Comparison of ENCODE assay signal across 18 cellular contexts in genomic region chr1:198333744-198334143, GRCh38.
DNase-seq lines count a peak whose midpoint lies in the region; ATAC-seq and TF ChIP-seq lines count a peak whose summit lies in the region.
"Had no signal": no experiment of that assay in that cellular context is flagged by ENCODE, and none has a peak within 500 bp of the region (broad histone marks: within the 10 kb centered on the region; RNA-seq: fewer than 3 reads in every experiment).

No MANE protein-coding gene starts in this region.

- H2BK5ac ChIP-seq in IMR-90 (ENCODE audit: low read depth, low read length, poor library complexity, severe bottlenecking): no peak overlapping the region

- H3K36me3 Mint-ChIP-seq in naive thymus-derived CD8-positive, alpha-beta T cell: peaks cover 0 to 6% (median 0%) of the 10 kb centered on the region in 3 donors
- H3K36me3 Mint-ChIP-seq: activated naive CD4-positive, alpha-beta T cell treated with anti-CD3 and anti-CD28 coated beads, Interleukin-2, amount 50 U/mL, for 72 hours had no signal

- H3K4me2 ChIP-seq in IMR-90 (ENCODE audit: low read depth, low read length): no peak overlapping the region

- H2BK120ac ChIP-seq in IMR-90 (ENCODE audit: low read depth, low read length): no peak overlapping the region

- TF ChIP-seq CTCF in IMR-90 (conservative IDR thresholded peaks at IDR 0.05; ENCODE audit: low read depth, low read length): no peak

- no peak overlapping the region for H2BK15ac ChIP-seq in IMR-90 (ENCODE audit: low read depth, low read length)

- no peaks in the 10 kb centered on the region for H3K9me1 ChIP-seq in IMR-90 (ENCODE audit: insufficient read depth, low read length)

- in situ Hi-C loops in ACHN (cut with HindIII; ENCODE audit: low pct_ligation_motif_present, low pct_unique_long_range_greater_than_20kb, low sequenced_read_pairs) (no loop called here), IMR-90 (cut with MboI; ENCODE audit: low sequenced_read_pairs) (no loop called here)

- no peak overlapping the region for H2BK20ac ChIP-seq in IMR-90 (ENCODE audit: low read depth, low read length)

- no peaks in the 10 kb centered on the region for H3K9me3 ChIP-seq in IMR-90 (ENCODE audit: control insufficient read depth, insufficient read depth, low read length)
- H3K9me3 ChIP-seq: SJSA1 had no signal

- dilution Hi-C loops in IMR-90 (cut with HindIII; ENCODE audit: low sequenced_read_pairs, unreplicated experiment): no loop called here

- H3K27ac ChIP-seq in IMR-90 (ENCODE audit: insufficient read depth, low read length): no peak overlapping the region
- H3K27ac ChIP-seq: brain microvascular endothelial cell, spleen had no signal

- H3K18ac ChIP-seq in IMR-90 (ENCODE audit: low read depth, low read length): no peak overlapping the region

- TF ChIP-seq POLR2A in IMR-90 (IDR thresholded peaks at IDR 0.05; ENCODE audit: low read depth, low read length): no peak

- DNase-seq in ACHN (peak; percentile 39), IMR-90 (peak; percentile 67), astrocyte of the hippocampus (ENCODE audit: low read depth, low spot score) (peak; percentile 15), glomerular visceral epithelial cell (ENCODE audit: extremely low spot score) (peak; percentile 9), COR-L47 (lab: John Stamatoyannopoulos, UW) (no peak), GF-D8 (lab: John Stamatoyannopoulos, UW) (no peak)
- no peak for DNase-seq in naive thymus-derived CD8-positive, alpha-beta T cell
- DNase-seq: brain microvascular endothelial cell; CD4-positive, alpha-beta T cell; dermis blood vessel endothelial cell; DMS79; NCI-H1105; NCI-H526 treated with DMSO at 0.1 percent for 48 hours; spleen; stimulated activated CD4-positive, alpha-beta T cell treated with anti-CD3 and anti-CD28 coated beads, Interleukin-4, amount 100 ng/mL, for 4 hours had no signal

- BruUV-seq in IMR-90 (replicated peaks; lab: Mats Ljungman, UMichigan): no TSS peak

- no peaks in the 10 kb centered on the region for H3K36me3 ChIP-seq in IMR-90 (ENCODE audit: control insufficient read depth, insufficient read depth, low read length)
- H3K36me3 ChIP-seq: brain microvascular endothelial cell, SJSA1, spleen had no signal

- no peak overlapping the region for H3K4me3 ChIP-seq in IMR-90 (ENCODE audit: insufficient read depth, low read depth, low read length)
- H3K4me3 ChIP-seq: SJSA1, spleen had no signal

- H3K27me3 ChIP-seq in IMR-90 (ENCODE audit: control insufficient read depth, insufficient read depth, low read length): no peaks in the 10 kb centered on the region
- H3K27me3 ChIP-seq: brain microvascular endothelial cell, SJSA1, spleen had no signal

- intact Hi-C loops in IMR-90 (cut with micrococcal nuclease): no loop called here

- no peak overlapping the region for H3K14ac ChIP-seq in IMR-90 (replicated peaks; ENCODE audit: low read depth, low read length)

- H4K8ac ChIP-seq in IMR-90 (ENCODE audit: low read depth in 2 of 2, low read length in 2 of 2): no peak overlapping the region

- H2AK5ac ChIP-seq in IMR-90 (ENCODE audit: low read depth, low read length): no peak overlapping the region

- no peaks in the 10 kb centered on the region for H3K4me1 Mint-ChIP-seq in naive thymus-derived CD8-positive, alpha-beta T cell

- no peaks in the 10 kb centered on the region; the same call in 1 of the 2 replicates for H3K4me1 ChIP-seq in IMR-90 (ENCODE audit: control insufficient read depth, insufficient read depth, low read length)
- H3K4me1 ChIP-seq: SJSA1, spleen had no signal

- no peak overlapping the region for H3K27ac Mint-ChIP-seq in naive thymus-derived CD8-positive, alpha-beta T cell
- H3K27ac Mint-ChIP-seq: activated naive CD4-positive, alpha-beta T cell treated with anti-CD3 and anti-CD28 coated beads, Interleukin-2, amount 50 U/mL, for 72 hours; CD4-positive, alpha-beta T cell had no signal

- peaks cover 0 to 11% (median 0%) of the 10 kb centered on the region in 9 donors for H3K9me3 Mint-ChIP-seq in naive thymus-derived CD8-positive, alpha-beta T cell

- no peaks in the 10 kb centered on the region for H4K20me1 ChIP-seq in IMR-90 (ENCODE audit: insufficient read depth, low read length)

- H3K9ac ChIP-seq in IMR-90 (ENCODE audit: low read depth, low read length): no peak overlapping the region

- no peak overlapping the region for H4K91ac ChIP-seq in IMR-90 (ENCODE audit: insufficient read depth, low read depth, low read length)

- no peak overlapping the region for H2AFZ ChIP-seq in IMR-90 (replicated peaks; ENCODE audit: low read length, poor library complexity)

- H3K79me1 ChIP-seq in IMR-90 (ENCODE audit: low read depth in 1 of 2, low read length in 2 of 2): no peaks in the 10 kb centered on the region

- H3K23ac ChIP-seq in IMR-90 (ENCODE audit: low read depth, low read length): no peak overlapping the region

- no peak for TF ChIP-seq RAD21 in IMR-90 (IDR thresholded peaks at IDR 0.05; ENCODE audit: low read length)

- H3K27me3 Mint-ChIP-seq in naive thymus-derived CD8-positive, alpha-beta T cell: peaks cover 3 to 15% (median 10%) of the 10 kb centered on the region in 5 donors
- H3K27me3 Mint-ChIP-seq: CD4-positive, alpha-beta T cell had no signal

- POLR2A ChIA-PET in IMR-90 (lab: Charles Lee; ENCODE audit: unreplicated experiment): no interaction called here
- POLR2A ChIA-PET in naive thymus-derived CD8-positive, alpha-beta T cell (lab: Charles Lee): no interaction called here

- no peak overlapping the region for H3K4ac ChIP-seq in IMR-90 (ENCODE audit: low read depth, low read length)

- no peak overlapping the region for H3K56ac ChIP-seq in IMR-90 (ENCODE audit: extremely low read depth, insufficient read depth, low read length)

- no CpG with 5 or more reads among the region's 1 CpG for WGBS in IMR-90 (ENCODE audit: extremely low coverage in 2 of 2, insufficient read length in 1 of 2), 2 experiments

- no peak overlapping the region for H3K4me3 Mint-ChIP-seq in naive thymus-derived CD8-positive, alpha-beta T cell
- H3K4me3 Mint-ChIP-seq: CD4-positive, alpha-beta T cell had no signal

- H4K5ac ChIP-seq in IMR-90 (ENCODE audit: low read depth, low read length): no peak overlapping the region

- CTCF ChIA-PET in IMR-90 (lab: Yijun Ruan, JAX): no interaction called here

- ATAC-seq in IMR-90 (ENCODE audit: low read depth) (no peak), GM19395 (IDR thresholded peaks at IDR 0.05; ENCODE audit: unreplicated experiment) (no peak)
- no peak for ATAC-seq in naive thymus-derived CD8-positive, alpha-beta T cell
- ATAC-seq: activated naive CD4-positive, alpha-beta T cell treated with anti-CD3 and anti-CD28 coated beads, Interleukin-2, amount 50 U/mL, for 72 hours had no signal

- H2AK9ac ChIP-seq in IMR-90 (replicated peaks; ENCODE audit: low read depth, low read length, poor library complexity): no peak overlapping the region

TF ChIP-seq in IMR-90, 13 proteins besides CTCF, POLR2A, EP300 and RAD21:
- peak; percentile 23; the same call in 1 of the 2 replicates for TF ChIP-seq CEBPB (IDR thresholded peaks at IDR 0.05; ENCODE audit: low read depth, low read length)
- TF ChIP-seq ELK1 (IDR thresholded peaks at IDR 0.05; ENCODE audit: borderline replicate concordance, low read depth, low read length): no peak

Comparison
In these comparisons a context has a peak if more than half of its experiments do, and no peak if none do; other contexts are left out.
1. DNase-seq: peak in ACHN (single experiment), IMR-90 (single experiment), astrocyte of the hippocampus (single experiment) and glomerular visceral epithelial cell (single experiment); none in COR-L47 (single experiment), GF-D8 (single experiment) and naive thymus-derived CD8-positive, alpha-beta T cell (0 of 10).